ENCODE assay signal across 8 cellular contexts in the genomic region with DNA sequence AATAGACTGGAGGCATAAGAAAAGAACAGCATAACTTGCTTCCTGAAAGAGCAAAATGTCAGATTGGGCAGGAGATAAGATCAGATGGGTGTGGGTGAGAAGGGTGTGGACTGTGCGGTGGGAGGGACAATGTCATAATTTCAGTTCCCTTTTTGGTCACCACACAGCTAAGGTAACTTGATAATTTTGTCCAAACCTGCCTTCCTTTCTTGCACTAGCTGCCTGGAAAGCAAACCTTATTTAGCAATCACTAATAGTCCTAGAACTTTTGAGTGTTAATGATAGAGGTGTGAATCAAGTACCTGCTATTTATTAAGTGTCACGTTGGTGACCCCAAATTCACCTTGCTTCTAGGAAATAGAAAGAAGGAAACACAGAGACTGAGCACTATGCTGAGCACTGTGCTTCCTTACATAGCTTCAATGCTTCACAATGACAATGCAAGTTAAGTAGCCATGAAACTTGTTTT.
DNase-seq lines count a peak whose midpoint lies in the region; ATAC-seq and TF ChIP-seq lines count a peak whose summit lies in the region.

No MANE protein-coding gene starts in this region.

- ATAC-seq in GM19397 (IDR thresholded peaks at IDR 0.05; ENCODE audit: unreplicated experiment) = peak; percentile 78
- ATAC-seq in HG03442 (IDR thresholded peaks at IDR 0.05; ENCODE audit: unreplicated experiment) = peak; percentile 79

- peaks cover 78% of the 10 kb centered on the region for H3K4me1 Mint-ChIP-seq in activated CD4-positive, alpha-beta memory T cell treated with anti-CD3 and anti-CD28 coated beads for 36 hours (ENCODE audit: low read depth)

- intact Hi-C loops in activated CD4-positive, alpha-beta memory T cell treated with anti-CD3 and anti-CD28 coated beads for 36 hours (cut with micrococcal nuclease) = loop anchor here (1.0 kb wide), 4 partner anchors 9 to 72 kb away; no protein-coding TSS in a partner anchor
- intact Hi-C loops in posterior cingulate gyrus (cut with DNase I) = no loop called here

- H3K27ac ChIP-seq in BLaER1 treated with 17β-estradiol and CSF1 and Interleukin-3, amounts not matched to agents 10 nM and 100 nM = peak overlapping the region in 7 of 11 experiments; percentile 78 to 87 (median 82); a peak in 13 of 22 replicates
- H3K27ac ChIP-seq in coronary artery = no peak overlapping the region

- H3K4me1 ChIP-seq in BLaER1 treated with 17β-estradiol and CSF1 and Interleukin-3, amounts not matched to agents 10 nM and 100 nM = peaks cover 21 to 65% (median 37%) of the 10 kb centered on the region in 10 experiments

- no peaks in the 10 kb centered on the region for H3K27me3 Mint-ChIP-seq in activated CD4-positive, alpha-beta memory T cell treated with anti-CD3 and anti-CD28 coated beads for 36 hours

- H3K27ac Mint-ChIP-seq in activated CD4-positive, alpha-beta memory T cell treated with anti-CD3 and anti-CD28 coated beads for 36 hours = peak overlapping the region; percentile 79

- H3K4me3 ChIP-seq in BLaER1 treated with 17β-estradiol and CSF1 and Interleukin-3, amounts not matched to agents 10 nM and 100 nM = no peak overlapping the region
- H3K4me3 ChIP-seq in coronary artery = no peak overlapping the region

- no peaks in the 10 kb centered on the region for H3K36me3 Mint-ChIP-seq in activated CD4-positive, alpha-beta memory T cell treated with anti-CD3 and anti-CD28 coated beads for 36 hours

- peak; percentile 78 for DNase-seq in activated CD4-positive, alpha-beta memory T cell treated with anti-CD3 and anti-CD28 coated beads for 36 hours
- DNase-seq in stimulated activated CD4-positive, alpha-beta T cell treated with anti-CD3 and anti-CD28 coated beads, Interleukin-2, amount 100 ng/mL, for 48 hours = peak; percentile 24 to 28
- DNase-seq in posterior cingulate gyrus = no peak
- DNase-seq in coronary artery (ENCODE audit: low spot score) = no peak
- no peak for DNase-seq in NCI-H1105 treated with DMSO at 0.1 percent for 48 hours (lab: John Stamatoyannopoulos, UW)

- H4K20me1 ChIP-seq in BLaER1 treated with 17β-estradiol and CSF1 and Interleukin-3, amounts not matched to agents 10 nM and 100 nM = no peaks in the 10 kb centered on the region

- H3K4me2 ChIP-seq in BLaER1 treated with 17β-estradiol and CSF1 and Interleukin-3, amounts not matched to agents 10 nM and 100 nM = peak overlapping the region; percentile 0 to 93 (median 43); a peak in 18 of 22 replicates

- POLR2A ChIA-PET in activated CD4-positive, alpha-beta memory T cell treated with anti-CD3 and anti-CD28 coated beads for 36 hours (lab: Charles Lee) = interaction anchor here (1.0 to 1.2 kb wide), 4 partner anchors 9 to 72 kb away, joined by 3 to 11 read pairs (median 6); a partner anchor contains a TSS

- H3K9me3 Mint-ChIP-seq in activated CD4-positive, alpha-beta memory T cell treated with anti-CD3 and anti-CD28 coated beads for 36 hours = no peaks in the 10 kb centered on the region

- H3K27me3 ChIP-seq in BLaER1 treated with 17β-estradiol and CSF1 and Interleukin-3, amounts not matched to agents 10 nM and 100 nM = no peaks in the 10 kb centered on the region

- no peaks in the 10 kb centered on the region for H3K36me3 ChIP-seq in BLaER1 treated with 17β-estradiol and CSF1 and Interleukin-3, amounts not matched to agents 10 nM and 100 nM

- CTCF ChIA-PET in activated CD4-positive, alpha-beta memory T cell treated with anti-CD3 and anti-CD28 coated beads for 36 hours (lab: Charles Lee) = no interaction called here

- H3K9me3 ChIP-seq in BLaER1 treated with 17β-estradiol and CSF1 and Interleukin-3, amounts not matched to agents 10 nM and 100 nM (replicated peaks in 1 of 11) = no peaks in the 10 kb centered on the region

- no peak overlapping the region for H3K9ac ChIP-seq in BLaER1 treated with 17β-estradiol and CSF1 and Interleukin-3, amounts not matched to agents 10 nM and 100 nM

- TF ChIP-seq CTCF in coronary artery (IDR thresholded peaks at IDR 0.05) = no peak

- peak overlapping the region; percentile 23 for H3K4me3 Mint-ChIP-seq in activated CD4-positive, alpha-beta memory T cell treated with anti-CD3 and anti-CD28 coated beads for 36 hours

Comparison
In these comparisons a context has a peak if more than half of its experiments do, and no peak if none do; other contexts are left out.
1. H3K27ac ChIP-seq: peak in BLaER1 treated with 17β-estradiol and CSF1 and Interleukin-3, amounts not matched to agents 10 nM and 100 nM (7 of 11); none in coronary artery (0 of 2).
2. DNase-seq: peak in activated CD4-positive, alpha-beta memory T cell treated with anti-CD3 and anti-CD28 coated beads for 36 hours (single experiment) and stimulated activated CD4-positive, alpha-beta T cell treated with anti-CD3 and anti-CD28 coated beads, Interleukin-2, amount 100 ng/mL, for 48 hours (2 of 2); none in posterior cingulate gyrus (0 of 10), coronary artery (single experiment) and NCI-H1105 treated with DMSO at 0.1 percent for 48 hours (single experiment).